8 cellular contexts compared by ENCODE assay signal in genomic region chr9:34675048-34675714, GRCh38. TPM values are rescaled to one million over a fixed set of nuclear protein-coding genes. Genes with fewer than 3 reads are reported as not detected.
DNase-seq lines count a peak whose midpoint lies in the region; ATAC-seq and TF ChIP-seq lines count a peak whose summit lies in the region.

No MANE protein-coding gene starts in this region.

- H3K4me1 ChIP-seq in mesendoderm (ENCODE audit: control insufficient read depth, low read depth, low read length) = no peaks in the 10 kb centered on the region

- H3K23ac ChIP-seq in mesendoderm (ENCODE audit: low read length) = no peak overlapping the region

- H3K4me3 ChIP-seq in AG09309 (ENCODE audit: control insufficient read depth, low read depth, low read length) = no peak overlapping the region
- no peak overlapping the region for H3K4me3 ChIP-seq in mesendoderm (ENCODE audit: low read length)

- ATAC-seq in GM18909 (IDR thresholded peaks at IDR 0.05; ENCODE audit: poor library complexity, unreplicated experiment) (peak; percentile 40), HG03039 (IDR thresholded peaks at IDR 0.05; ENCODE audit: unreplicated experiment) (no peak)
- peak; percentile 78 for ATAC-seq in stimulated activated naive CD8-positive, alpha-beta T cell treated with anti-CD3 and anti-CD28 coated beads, Interleukin-15, amount 100 ng/mL, for 72 hours

- H3K9ac ChIP-seq in mesendoderm (ENCODE audit: low read length) = peak overlapping the region; percentile 26

- H3K27ac ChIP-seq in mesendoderm (ENCODE audit: low read depth, low read length) = no peak overlapping the region

- no peak overlapping the region for H4K5ac ChIP-seq in mesendoderm (ENCODE audit: low read length)

- no peak overlapping the region for H3K4me3 Mint-ChIP-seq in stimulated activated naive CD8-positive, alpha-beta T cell treated with anti-CD3 and anti-CD28 coated beads, Interleukin-15, amount 100 ng/mL, for 72 hours

- no peaks in the 10 kb centered on the region for H3K36me3 ChIP-seq in mesendoderm (ENCODE audit: control insufficient read depth, insufficient read depth, low read length)

- H3K27me3 ChIP-seq in mesendoderm (ENCODE audit: insufficient read depth, low read length, poor library complexity) = no peaks in the 10 kb centered on the region

- no peaks in the 10 kb centered on the region for H3K27me3 Mint-ChIP-seq in stimulated activated naive CD8-positive, alpha-beta T cell treated with anti-CD3 and anti-CD28 coated beads, Interleukin-15, amount 100 ng/mL, for 72 hours

- H3K79me1 ChIP-seq in mesendoderm (ENCODE audit: low read length) = no peaks in the 10 kb centered on the region

- no peak overlapping the region for H3K4me2 ChIP-seq in mesendoderm (ENCODE audit: low read length)

- no peaks in the 10 kb centered on the region for H3K9me3 Mint-ChIP-seq in stimulated activated naive CD8-positive, alpha-beta T cell treated with anti-CD3 and anti-CD28 coated beads, Interleukin-15, amount 100 ng/mL, for 72 hours

- no CpG with 5 or more reads among the region's 10 CpGs for WGBS in mesendoderm (ENCODE audit: extremely low coverage, insufficient coverage, low lambda C conversion rate)

- no peak overlapping the region for H4K8ac ChIP-seq in mesendoderm (ENCODE audit: low read depth, low read length)

- no peak overlapping the region for H3K18ac ChIP-seq in mesendoderm (ENCODE audit: low read length)

- peak; percentile 88 for TF ChIP-seq CTCF in AG09309 (IDR thresholded peaks at IDR 0.05; ENCODE audit: control insufficient read depth, insufficient read depth, low read depth, low read length, missing control alignments)

- DNase-seq in AG09309 (ENCODE audit: low read depth) (no peak), NCI-H2196 (lab: John Stamatoyannopoulos, UW; ENCODE audit: unreplicated experiment) (peak; percentile 62), ecto neural progenitor cell (ENCODE audit: low spot score) (peak; percentile 85), mesendoderm (peak; percentile 94)
- peak; percentile 38 to 65 for DNase-seq in activated CD4-positive, alpha-beta T cell treated with anti-CD3 and anti-CD28 coated beads for 24 hours (ENCODE audit: low read depth in 2 of 2)
- peak; percentile 47 to 52 for DNase-seq in stimulated activated naive CD8-positive, alpha-beta T cell treated with anti-CD3 and anti-CD28 coated beads, Interleukin-15, amount 100 ng/mL, for 72 hours

- H2BK120ac ChIP-seq in mesendoderm (ENCODE audit: low read depth, low read length) = no peak overlapping the region

- H3K27ac Mint-ChIP-seq in stimulated activated naive CD8-positive, alpha-beta T cell treated with anti-CD3 and anti-CD28 coated beads, Interleukin-15, amount 100 ng/mL, for 72 hours = peak overlapping the region in 1 of 2 donors; percentile 50

- no peaks in the 10 kb centered on the region for H3K79me2 ChIP-seq in mesendoderm (ENCODE audit: control insufficient read depth, insufficient read depth, low read length)

- H2BK5ac ChIP-seq in mesendoderm (ENCODE audit: low read length) = no peak overlapping the region

- H2BK15ac ChIP-seq in mesendoderm (replicated peaks; ENCODE audit: low read depth) = no peak overlapping the region

- peak overlapping the region; percentile 44 for H3K56ac ChIP-seq in mesendoderm (ENCODE audit: low read length)

- H2AK5ac ChIP-seq in mesendoderm (ENCODE audit: low read length) = no peak overlapping the region

- no peaks in the 10 kb centered on the region for H3K4me1 Mint-ChIP-seq in stimulated activated naive CD8-positive, alpha-beta T cell treated with anti-CD3 and anti-CD28 coated beads, Interleukin-15, amount 100 ng/mL, for 72 hours

- H3K4ac ChIP-seq in mesendoderm (ENCODE audit: low read depth, low read length) = no peak overlapping the region

RNA-seq across cellular contexts. Expression of gene CCL27, which starts 12.7 kb away (rescaled TPM):
- 0.42 TPM for polyA plus RNA-seq in mesendoderm (2013, experiment 1 of 2)
- polyA plus RNA-seq in mesendoderm (2013, experiment 2 of 2) = 0.08 TPM

RNA-seq across cellular contexts. Expression of gene CCL19, which starts 15.9 kb away (rescaled TPM):
- polyA plus RNA-seq in mesendoderm (2013, experiment 1 of 2) = not detected
- not detected for polyA plus RNA-seq in mesendoderm (2013, experiment 2 of 2)

RNA-seq across cellular contexts. Expression of gene IL11RA, which starts 23.2 kb away (rescaled TPM):
- 2.3 TPM for polyA plus RNA-seq in mesendoderm (2013, experiment 1 of 2)
- 2.8 TPM for polyA plus RNA-seq in mesendoderm (2013, experiment 2 of 2)

RNA-seq across cellular contexts. Expression of gene GALT, which starts 28.7 kb away (rescaled TPM):
- polyA plus RNA-seq in mesendoderm (2013, experiment 1 of 2) = 9.9 TPM
- 10.9 TPM for polyA plus RNA-seq in mesendoderm (2013, experiment 2 of 2)

RNA-seq across cellular contexts. Expression of gene CCL21, which starts 34.8 kb away (rescaled TPM):
- polyA plus RNA-seq in mesendoderm (2013, experiment 1 of 2) = not detected
- not detected for polyA plus RNA-seq in mesendoderm (2013, experiment 2 of 2)
